ENCODE assay signal across 16 cellular contexts in the genomic region with DNA sequence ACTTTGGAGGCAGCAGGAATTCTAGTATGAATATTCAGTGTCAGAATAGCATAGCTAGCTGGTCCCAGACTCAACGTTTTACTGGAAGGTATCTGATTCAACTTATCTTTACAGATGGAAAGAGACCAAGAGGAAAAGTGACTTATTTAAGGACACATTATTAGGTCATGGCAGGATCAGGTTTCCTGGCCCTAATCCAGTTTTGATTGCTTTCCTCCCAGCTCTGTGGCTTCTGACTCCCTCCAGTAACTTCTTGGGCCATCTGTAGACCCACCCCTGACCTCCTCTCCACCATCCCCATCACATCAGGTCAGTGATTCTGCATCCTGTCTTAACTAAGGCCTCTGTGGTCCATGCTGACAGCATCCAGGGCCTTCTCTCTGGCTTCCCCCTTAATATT. TPM values are rescaled to one million over a fixed set of nuclear protein-coding genes. Genes with fewer than 3 reads are reported as not detected.
DNase-seq lines count a peak whose midpoint lies in the region; ATAC-seq and TF ChIP-seq lines count a peak whose summit lies in the region.
"Had no signal": no experiment of that assay in that cellular context is flagged by ENCODE, and none has a peak within 500 bp of the region (broad histone marks: within the 10 kb centered on the region; RNA-seq: fewer than 3 reads in every experiment).

No MANE protein-coding gene starts in this region.

- intact Hi-C loops in MCF 10A (cut with micrococcal nuclease): no loop called here
- intact Hi-C loops in mammary epithelial cell (cut with micrococcal nuclease): no loop called here

- POLR2A ChIA-PET in MCF 10A (lab: Yijun Ruan, JAX): interaction anchor here (1.2 to 1.6 kb wide), 4 partner anchors 10 to 22 kb away, joined by 3 to 5 read pairs (median 4); no protein-coding TSS in a partner anchor

- H3K9ac ChIP-seq in mammary epithelial cell (ENCODE audit: insufficient read depth, low read length): no peak overlapping the region

- H3K36me3 ChIP-seq in mammary epithelial cell (ENCODE audit: insufficient read depth, low read length): peaks cover 20% of the 10 kb centered on the region
- H3K36me3 ChIP-seq: uterus had no signal

- no peaks in the 10 kb centered on the region for H3K27me3 Mint-ChIP-seq in MCF 10A (ENCODE audit: insufficient read depth, unreplicated experiment)

- H3K4me1 ChIP-seq in mammary epithelial cell (ENCODE audit: insufficient read depth, low read length): no peaks in the 10 kb centered on the region
- H3K4me1 ChIP-seq: uterus had no signal

- in situ Hi-C loops in mammary epithelial cell (cut with MboI; ENCODE audit: low sequenced_read_pairs in 2 of 2): no loop called here

- no peak overlapping the region for H3K4me3 Mint-ChIP-seq in MCF 10A (ENCODE audit: unreplicated experiment)
- H3K4me3 Mint-ChIP-seq: nephron progenitor cell had no signal

- H3K27me3 ChIP-seq in mammary epithelial cell (ENCODE audit: insufficient read depth, low read length): no peaks in the 10 kb centered on the region
- H3K27me3 ChIP-seq: uterus had no signal

- H3K27ac ChIP-seq in mammary epithelial cell (ENCODE audit: insufficient read depth, low read depth, low read length): no peak overlapping the region
- H3K27ac ChIP-seq: epithelial cell of prostate, RWPE1, uterus had no signal

- H4K20me1 ChIP-seq in mammary epithelial cell (ENCODE audit: insufficient read depth, low read length): no peaks in the 10 kb centered on the region

- peaks cover 6% of the 10 kb centered on the region for H3K9me3 Mint-ChIP-seq in MCF 10A (ENCODE audit: unreplicated experiment)

- CTCF ChIA-PET in MCF 10A (lab: Yijun Ruan, JAX) (interaction anchor here (0.5 to 6.1 kb wide), 17 partner anchors 9 to 580 kb away, joined by 3 to 80 read pairs (median 5); no protein-coding TSS in a partner anchor), mammary epithelial cell (lab: Charles Lee; ENCODE audit: low non-redundant PET) (no interaction called here)

- H3K79me2 ChIP-seq in mammary epithelial cell (ENCODE audit: insufficient read depth, low read length): no peaks in the 10 kb centered on the region

- ATAC-seq in HG03039 (IDR thresholded peaks at IDR 0.05; ENCODE audit: unreplicated experiment) (no peak), HG03469 (IDR thresholded peaks at IDR 0.05; ENCODE audit: unreplicated experiment) (no peak)

- H2AFZ ChIP-seq in mammary epithelial cell (ENCODE audit: low read depth, low read length): no peak overlapping the region

- no peak for TF ChIP-seq CTCF in MCF 10A (IDR thresholded peaks at IDR 0.05; ENCODE audit: unreplicated experiment)
- no peak for TF ChIP-seq CTCF in mammary epithelial cell (conservative IDR thresholded peaks at IDR 0.05 in 1 of 2, IDR thresholded peaks at IDR 0.05 in 1 of 2; ENCODE audit: extremely low read depth in 1 of 2, insufficient read depth in 1 of 2, low read depth in 1 of 2, low read length in 2 of 2)

- peak; percentile 39 for DNase-seq in MCF 10A (ENCODE audit: unreplicated experiment)
- DNase-seq in mammary epithelial cell: no peak
- peak; percentile 86 for DNase-seq in M059J (ENCODE audit: low read depth)
- DNase-seq in dermis blood vessel endothelial cell: peak; percentile 48
- DNase-seq in renal cortical epithelial cell (ENCODE audit: low read depth): peak; percentile 34
- DNase-seq in AG08395 (ENCODE audit: low spot score): no peak
- DNase-seq: aorta, Kasumi-1, NCI-H1694, nephron progenitor cell, uterus had no signal

- dilution Hi-C loops in mammary epithelial cell (cut with HindIII; ENCODE audit: low sequenced_read_pairs): no loop called here

- no peak overlapping the region for H3K4me3 ChIP-seq in mammary epithelial cell (replicated peaks in 1 of 3; ENCODE audit: insufficient read depth in 1 of 3, low read depth in 2 of 3, low read length in 3 of 3)
- H3K4me3 ChIP-seq: uterus had no signal

- no peaks in the 10 kb centered on the region for H3K9me3 ChIP-seq in mammary epithelial cell (replicated peaks; ENCODE audit: insufficient read depth, low read length)
- H3K9me3 ChIP-seq: uterus had no signal

- H3K36me3 Mint-ChIP-seq in MCF 10A (ENCODE audit: insufficient read depth, unreplicated experiment): no peaks in the 10 kb centered on the region

- no peak overlapping the region for H3K27ac Mint-ChIP-seq in MCF 10A (ENCODE audit: low read depth, unreplicated experiment)
- H3K27ac Mint-ChIP-seq: nephron progenitor cell had no signal

- BruUV-seq in MCF 10A (replicated peaks; lab: Mats Ljungman, UMichigan): no TSS peak
- BruUV-seq in mammary epithelial cell (replicated peaks; lab: Mats Ljungman, UMichigan): no TSS peak

- peaks cover 16% of the 10 kb centered on the region for H3K4me1 Mint-ChIP-seq in MCF 10A (ENCODE audit: insufficient read depth, unreplicated experiment)

- no peak overlapping the region for H3K4me2 ChIP-seq in mammary epithelial cell (ENCODE audit: insufficient read depth, low read depth, low read length)

- 89% methylated on average over 1 of the region's 1 CpG for WGBS in mammary epithelial cell (ENCODE audit: low coverage, missing lambda C conversion rate)

RNA-seq across cellular contexts. Expression of a gene that starts 38.4 kb away (rescaled TPM):
- 6.2 and 7.2 TPM in 2 replicates for total RNA-seq in MCF 10A (2022)
- 10 to 100 TPM; 42.0 to 57.8 TPM for total RNA-seq in mammary epithelial cell
- 13.9 TPM for polyA plus RNA-seq in mammary epithelial cell
- 94.8 TPM for polyA minus RNA-seq in mammary epithelial cell
- 2.4 and 7.2 TPM in 2 replicates for total RNA-seq in M059J (2014; rRNA removed; shearing (Covaris generic))
- total RNA-seq in dermis blood vessel endothelial cell: 18.0 and 60.6 TPM in 2 replicates
- total RNA-seq in renal cortical epithelial cell: 6.4 and 13.9 TPM in 2 replicates
- total RNA-seq: T-helper 1 cell treated with Interleukin-12 subunit alpha and Interleukin-12 subunit beta and Interleukin-4 antibody, amounts not matched to agents 30 ng/mL and 1 ng/mL, for 36 hours had no signal
- polyA plus RNA-seq: aorta had no signal

Comparison
In these comparisons a context has a peak if more than half of its experiments do, and no peak if none do; other contexts are left out.
1. DNase-seq: peak in MCF 10A (single experiment), M059J (single experiment), dermis blood vessel endothelial cell (single experiment) and renal cortical epithelial cell (single experiment); none in mammary epithelial cell (single experiment) and AG08395 (single experiment).